In genomic region chr1:169712309-169712631, GRCh38 we compare ENCODE assay signal across 9 cellular contexts. TPM values are rescaled to one million over a fixed set of nuclear protein-coding genes. Genes with fewer than 3 reads are reported as not detected.
DNase-seq lines count a peak whose midpoint lies in the region; ATAC-seq and TF ChIP-seq lines count a peak whose summit lies in the region.
"Had no signal": no experiment of that assay in that cellular context is flagged by ENCODE, and none has a peak within 500 bp of the region (broad histone marks: within the 10 kb centered on the region; RNA-seq: fewer than 3 reads in every experiment).

No MANE protein-coding gene starts in this region.

- no peak for ATAC-seq in HG02798 (IDR thresholded peaks at IDR 0.05; ENCODE audit: poor library complexity, unreplicated experiment)

- H3K27me3 Mint-ChIP-seq in T-helper 2 cell treated with Interferon-gamma antibody and Interleukin-4, amounts not matched to agents 5 μg/mL and 100 μg/mL, for 36 hours (ENCODE audit: low read depth): peaks cover 31% of the 10 kb centered on the region
- H3K27me3 Mint-ChIP-seq in HFFc6 (ENCODE audit: insufficient read depth) (peaks cover 6% of the 10 kb centered on the region; the same call in 1 of the 2 replicates), nephron progenitor cell (ENCODE audit: low read depth, poor library complexity) (peaks cover 29% of the 10 kb centered on the region)
- H3K27me3 Mint-ChIP-seq in activated T-helper 1 cell treated with anti-CD3 and anti-CD28 coated beads, Interleukin-12 subunit alpha, Interleukin-12 subunit beta, Interleukin-2, Interleukin-4 antibody, amounts not matched to agents 30 ng/mL and 10 ng/mL and 1 ng/mL, durations not matched to agents 14 hours and 24 hours and 36 hours (ENCODE audit: insufficient read depth): peaks cover 23% of the 10 kb centered on the region

- intact Hi-C loops in activated T-helper 1 cell treated with anti-CD3 and anti-CD28 coated beads, Interleukin-12 subunit alpha, Interleukin-12 subunit beta, Interleukin-2, Interleukin-4 antibody, amounts not matched to agents 30 ng/mL and 10 ng/mL and 1 ng/mL, durations not matched to agents 14 hours and 24 hours and 36 hours (cut with micrococcal nuclease): loop anchor here (1.0 to 5.0 kb wide), 5 partner anchors 111 to 1109 kb away; partner anchors contain the start of genes BLZF1, F5 and NME7

- H3K4me1 Mint-ChIP-seq in T-helper 2 cell treated with Interferon-gamma antibody and Interleukin-4, amounts not matched to agents 5 μg/mL and 100 μg/mL, for 36 hours (ENCODE audit: low read depth): peaks cover 19% of the 10 kb centered on the region
- peaks cover 9% of the 10 kb centered on the region for H3K4me1 Mint-ChIP-seq in HFFc6 (ENCODE audit: low read depth)
- peaks cover 35% of the 10 kb centered on the region for H3K4me1 Mint-ChIP-seq in activated T-helper 1 cell treated with anti-CD3 and anti-CD28 coated beads, Interleukin-12 subunit alpha, Interleukin-12 subunit beta, Interleukin-2, Interleukin-4 antibody, amounts not matched to agents 30 ng/mL and 10 ng/mL and 1 ng/mL, durations not matched to agents 14 hours and 24 hours and 36 hours (ENCODE audit: low read depth)
- H3K4me1 Mint-ChIP-seq in nephron progenitor cell: peaks cover 6% of the 10 kb centered on the region

- no peak for DNase-seq in T-helper 2 cell treated with Interferon-gamma antibody and Interleukin-4, amounts not matched to agents 5 μg/mL and 100 μg/mL, for 36 hours (ENCODE audit: low spot score)
- no peak for DNase-seq in T-helper 2 cell
- no peak for DNase-seq in HFFc6
- DNase-seq in activated T-helper 1 cell treated with anti-CD3 and anti-CD28 coated beads, Interleukin-12 subunit alpha, Interleukin-12 subunit beta, Interleukin-2, Interleukin-4 antibody, amounts not matched to agents 30 ng/mL and 10 ng/mL and 1 ng/mL, durations not matched to agents 14 hours and 24 hours and 36 hours (ENCODE audit: low spot score): no peak
- no peak for DNase-seq in nephron progenitor cell
- DNase-seq in NK-92 (lab: John Stamatoyannopoulos, UW; ENCODE audit: unreplicated experiment): no peak
- DNase-seq in NCI-H1694 treated with DMSO at 0.1 percent for 48 hours (lab: John Stamatoyannopoulos, UW): no peak
- DNase-seq: cortex of kidney had no signal

- peaks cover 21% of the 10 kb centered on the region for H3K9me3 Mint-ChIP-seq in T-helper 2 cell treated with Interferon-gamma antibody and Interleukin-4, amounts not matched to agents 5 μg/mL and 100 μg/mL, for 36 hours
- no peaks in the 10 kb centered on the region for H3K9me3 Mint-ChIP-seq in HFFc6
- peaks cover 21% of the 10 kb centered on the region for H3K9me3 Mint-ChIP-seq in activated T-helper 1 cell treated with anti-CD3 and anti-CD28 coated beads, Interleukin-12 subunit alpha, Interleukin-12 subunit beta, Interleukin-2, Interleukin-4 antibody, amounts not matched to agents 30 ng/mL and 10 ng/mL and 1 ng/mL, durations not matched to agents 14 hours and 24 hours and 36 hours
- peaks cover 32% of the 10 kb centered on the region for H3K9me3 Mint-ChIP-seq in nephron progenitor cell

- H3K4me3 Mint-ChIP-seq in T-helper 2 cell treated with Interferon-gamma antibody and Interleukin-4, amounts not matched to agents 5 μg/mL and 100 μg/mL, for 36 hours: peak overlapping the region; percentile 98
- H3K4me3 Mint-ChIP-seq in HFFc6 (no peak overlapping the region), nephron progenitor cell (no peak overlapping the region)
- H3K4me3 Mint-ChIP-seq in activated T-helper 1 cell treated with anti-CD3 and anti-CD28 coated beads, Interleukin-12 subunit alpha, Interleukin-12 subunit beta, Interleukin-2, Interleukin-4 antibody, amounts not matched to agents 30 ng/mL and 10 ng/mL and 1 ng/mL, durations not matched to agents 14 hours and 24 hours and 36 hours: peak overlapping the region; percentile 93

- peak; percentile 65 for TF ChIP-seq CTCF in HFFc6 (IDR thresholded peaks at IDR 0.05)
- TF ChIP-seq CTCF in nephron progenitor cell (IDR thresholded peaks at IDR 0.05): peak; percentile 16

- H3K27ac Mint-ChIP-seq in T-helper 2 cell treated with Interferon-gamma antibody and Interleukin-4, amounts not matched to agents 5 μg/mL and 100 μg/mL, for 36 hours: no peak overlapping the region
- H3K27ac Mint-ChIP-seq in HFFc6: no peak overlapping the region
- no peak overlapping the region for H3K27ac Mint-ChIP-seq in activated T-helper 1 cell treated with anti-CD3 and anti-CD28 coated beads, Interleukin-12 subunit alpha, Interleukin-12 subunit beta, Interleukin-2, Interleukin-4 antibody, amounts not matched to agents 30 ng/mL and 10 ng/mL and 1 ng/mL, durations not matched to agents 14 hours and 24 hours and 36 hours
- H3K27ac Mint-ChIP-seq in nephron progenitor cell: no peak overlapping the region

- H3K36me3 Mint-ChIP-seq in T-helper 2 cell treated with Interferon-gamma antibody and Interleukin-4, amounts not matched to agents 5 μg/mL and 100 μg/mL, for 36 hours (ENCODE audit: low read depth): peaks cover 20% of the 10 kb centered on the region
- no peaks in the 10 kb centered on the region for H3K36me3 Mint-ChIP-seq in HFFc6 (ENCODE audit: low read depth)
- H3K36me3 Mint-ChIP-seq in activated T-helper 1 cell treated with anti-CD3 and anti-CD28 coated beads, Interleukin-12 subunit alpha, Interleukin-12 subunit beta, Interleukin-2, Interleukin-4 antibody, amounts not matched to agents 30 ng/mL and 10 ng/mL and 1 ng/mL, durations not matched to agents 14 hours and 24 hours and 36 hours (ENCODE audit: low read depth): peaks cover 13% of the 10 kb centered on the region
- H3K36me3 Mint-ChIP-seq in nephron progenitor cell (ENCODE audit: low read depth): no peaks in the 10 kb centered on the region

RNA-seq across cellular contexts. Expression of gene SELL, which starts 0.8 kb away (rescaled TPM):
- under 1 TPM in 4 of 6 experiments, not detected in 2; 0.10 to 0.28 (median 0.12) TPM for total RNA-seq in HFFc6 (2021; fragmentation: NEBNext Ultra II Directional; extraction: Animal tissue kit (Norgen Biotek cat#: 25700))
- total RNA-seq in activated T-helper 1 cell treated with anti-CD3 and anti-CD28 coated beads, Interleukin-12 subunit alpha, Interleukin-12 subunit beta, Interleukin-2, Interleukin-4 antibody, amounts not matched to agents 30 ng/mL and 10 ng/mL and 1 ng/mL, durations not matched to agents 14 hours and 24 hours and 36 hours: 115 and 117 TPM in 2 replicates

RNA-seq across cellular contexts. Expression of gene SELE, which starts 21.6 kb away (rescaled TPM):
- not detected for total RNA-seq in HFFc6 (2021; fragmentation: NEBNext Ultra II Directional; extraction: Animal tissue kit (Norgen Biotek cat#: 25700))
- not detected in 2 replicates for total RNA-seq in activated T-helper 1 cell treated with anti-CD3 and anti-CD28 coated beads, Interleukin-12 subunit alpha, Interleukin-12 subunit beta, Interleukin-2, Interleukin-4 antibody, amounts not matched to agents 30 ng/mL and 10 ng/mL and 1 ng/mL, durations not matched to agents 14 hours and 24 hours and 36 hours

Comparison
In these comparisons a context has a peak if more than half of its experiments do, and no peak if none do; other contexts are left out.
1. H3K4me3 Mint-ChIP-seq: peak in T-helper 2 cell treated with Interferon-gamma antibody and Interleukin-4, amounts not matched to agents 5 μg/mL and 100 μg/mL, for 36 hours (single experiment) and activated T-helper 1 cell treated with anti-CD3 and anti-CD28 coated beads, Interleukin-12 subunit alpha, Interleukin-12 subunit beta, Interleukin-2, Interleukin-4 antibody, amounts not matched to agents 30 ng/mL and 10 ng/mL and 1 ng/mL, durations not matched to agents 14 hours and 24 hours and 36 hours (single experiment); none in HFFc6 (single experiment) and nephron progenitor cell (single experiment).
2. RNA of gene SELL, which starts 0.8 kb away (total RNA-seq): 115 to 117 TPM in activated T-helper 1 cell treated with anti-CD3 and anti-CD28 coated beads, Interleukin-12 subunit alpha, Interleukin-12 subunit beta, Interleukin-2, Interleukin-4 antibody, amounts not matched to agents 30 ng/mL and 10 ng/mL and 1 ng/mL, durations not matched to agents 14 hours and 24 hours and 36 hours; 0.10 to 0.28 TPM in HFFc6; every median in the first group is over 10 times any median in the second.